Comparison of ENCODE assay signal across 28 cellular contexts in genomic region chr15:67161412-67161811, GRCh38.
DNase-seq lines count a peak whose midpoint lies in the region; ATAC-seq and TF ChIP-seq lines count a peak whose summit lies in the region.
"Had no signal": no experiment of that assay in that cellular context is flagged by ENCODE, and none has a peak within 500 bp of the region (broad histone marks: within the 10 kb centered on the region; RNA-seq: fewer than 3 reads in every experiment).

No MANE protein-coding gene starts in this region.

- no peaks in the 10 kb centered on the region for H3K27me3 ChIP-seq in dorsolateral prefrontal cortex
- H3K27me3 ChIP-seq: ascending aorta, Peyer's patch, SJSA1, stomach, upper lobe of right lung had no signal

- H3K36me3 Mint-ChIP-seq in activated CD4-positive, alpha-beta T cell treated with anti-CD3 and anti-CD28 coated beads, Interleukin-2, amount 10 ng/mL, durations not matched to agents 24 days and 14 days (ENCODE audit: low read depth), result peaks cover 45% of the 10 kb centered on the region
- H3K36me3 Mint-ChIP-seq in activated T-helper 1 cell treated with anti-CD3 and anti-CD28 coated beads, Interleukin-12 subunit alpha, Interleukin-12 subunit beta, Interleukin-2, Interleukin-4 antibody, amounts not matched to agents 30 ng/mL and 10 ng/mL and 1 ng/mL, durations not matched to agents 14 hours and 24 hours and 36 hours (ENCODE audit: low read depth), result peaks cover 37% of the 10 kb centered on the region
- H3K36me3 Mint-ChIP-seq in nephron (ENCODE audit: low read depth), result peaks cover 18% of the 10 kb centered on the region
- H3K36me3 Mint-ChIP-seq in activated CD8-positive, alpha-beta memory T cell treated with anti-CD3 and anti-CD28 coated beads, Interleukin-2, amount 10 ng/mL, durations not matched to agents 7 days and 5 days, result peaks cover 27% of the 10 kb centered on the region
- H3K36me3 Mint-ChIP-seq in stimulated activated effector memory CD8-positive, alpha-beta T cell treated with anti-CD3 and anti-CD28 coated beads, Interleukin-12 subunit alpha, Interleukin-12 subunit beta, amount 100 ng/mL, for 72 hours, result peaks cover 37% of the 10 kb centered on the region

- no peak for TF ChIP-seq CTCF in nephron (IDR thresholded peaks at IDR 0.05; ENCODE audit: unreplicated experiment in 3 of 3)
- no peak for TF ChIP-seq CTCF in dorsolateral prefrontal cortex (IDR thresholded peaks at IDR 0.05 in 54 of 56, conservative IDR thresholded peaks at IDR 0.05 in 2 of 56; ENCODE audit: low read depth in 1 of 56, partially characterized antibody in 56 of 56)

- intact Hi-C loops in activated CD4-positive, alpha-beta T cell treated with anti-CD3 and anti-CD28 coated beads, Interleukin-2, amount 10 ng/mL, durations not matched to agents 24 days and 14 days (cut with micrococcal nuclease), result no loop called here
- intact Hi-C loops in activated T-helper 1 cell treated with anti-CD3 and anti-CD28 coated beads, Interleukin-12 subunit alpha, Interleukin-12 subunit beta, Interleukin-2, Interleukin-4 antibody, amounts not matched to agents 30 ng/mL and 10 ng/mL and 1 ng/mL, durations not matched to agents 14 hours and 24 hours and 36 hours (cut with micrococcal nuclease), result no loop called here
- intact Hi-C loops in dorsolateral prefrontal cortex (cut with DNase I), result no loop called here

- DNase-seq in activated CD4-positive, alpha-beta T cell treated with anti-CD3 and anti-CD28 coated beads, Interleukin-2, amount 10 ng/mL, durations not matched to agents 24 days and 14 days, result no peak
- no peak for DNase-seq in activated CD4-positive, alpha-beta T cell treated with anti-CD3 and anti-CD28 coated beads for 4 hours
- no peak for DNase-seq in activated T-helper 1 cell treated with anti-CD3 and anti-CD28 coated beads, Interleukin-12 subunit alpha, Interleukin-12 subunit beta, Interleukin-2, Interleukin-4 antibody, amounts not matched to agents 30 ng/mL and 10 ng/mL and 1 ng/mL, durations not matched to agents 14 hours and 24 hours and 36 hours (ENCODE audit: low spot score)
- DNase-seq in activated CD8-positive, alpha-beta memory T cell treated with anti-CD3 and anti-CD28 coated beads, Interleukin-2, amount 10 ng/mL, durations not matched to agents 7 days and 5 days, result no peak
- DNase-seq in dorsolateral prefrontal cortex, result no peak
- no peak for DNase-seq in stimulated activated effector memory CD8-positive, alpha-beta T cell treated with anti-CD3 and anti-CD28 coated beads, Interleukin-12 subunit alpha, Interleukin-12 subunit beta, amount 100 ng/mL, for 72 hours (ENCODE audit: low spot score in 2 of 2)
- DNase-seq in SIG-M5 (lab: John Stamatoyannopoulos, UW), result no peak
- DNase-seq: activated naive CD4-positive, alpha-beta T cell treated with anti-CD3 and anti-CD28 coated beads, Interleukin-2, amount 50 U/mL, for 16 hours; activated T-cell treated with anti-CD3 and anti-CD28 coated beads, Interleukin-2, amount 50 U/mL, for 48 hours; DMS53; effector memory CD4-positive, alpha-beta T cell; GF-D8; HFFc6; left colon; NCI-H1417 treated with DMSO at 0.1 percent for 48 hours; stimulated activated CD4-positive, alpha-beta T cell treated with anti-CD3 and anti-CD28 coated beads, Interleukin-2, amount 100 ng/mL, for 48 hours; stomach; T-helper 2 cell; upper lobe of right lung; WERI-Rb-1 had no signal

- no peak for ATAC-seq in activated CD8-positive, alpha-beta memory T cell treated with anti-CD3 and anti-CD28 coated beads, Interleukin-2, amount 10 ng/mL, durations not matched to agents 7 days and 5 days
- no peak for ATAC-seq in stimulated activated effector memory CD8-positive, alpha-beta T cell treated with anti-CD3 and anti-CD28 coated beads, Interleukin-12 subunit alpha, Interleukin-12 subunit beta, amount 100 ng/mL, for 72 hours
- ATAC-seq: upper lobe of right lung had no signal

- no peaks in the 10 kb centered on the region for H3K27me3 Mint-ChIP-seq in activated CD4-positive, alpha-beta T cell treated with anti-CD3 and anti-CD28 coated beads, Interleukin-2, amount 10 ng/mL, durations not matched to agents 24 days and 14 days
- no peaks in the 10 kb centered on the region for H3K27me3 Mint-ChIP-seq in activated T-helper 1 cell treated with anti-CD3 and anti-CD28 coated beads, Interleukin-12 subunit alpha, Interleukin-12 subunit beta, Interleukin-2, Interleukin-4 antibody, amounts not matched to agents 30 ng/mL and 10 ng/mL and 1 ng/mL, durations not matched to agents 14 hours and 24 hours and 36 hours (ENCODE audit: insufficient read depth)
- peaks cover 7% of the 10 kb centered on the region for H3K27me3 Mint-ChIP-seq in nephron (ENCODE audit: low read depth)
- H3K27me3 Mint-ChIP-seq in activated CD8-positive, alpha-beta memory T cell treated with anti-CD3 and anti-CD28 coated beads, Interleukin-2, amount 10 ng/mL, durations not matched to agents 7 days and 5 days, result no peaks in the 10 kb centered on the region

- H3K4me3 ChIP-seq in dorsolateral prefrontal cortex, result no peak overlapping the region
- H3K4me3 ChIP-seq: ascending aorta, Peyer's patch, SJSA1, smooth muscle cell, stomach, upper lobe of right lung had no signal

- H3K4me3 Mint-ChIP-seq in activated CD4-positive, alpha-beta T cell treated with anti-CD3 and anti-CD28 coated beads, Interleukin-2, amount 10 ng/mL, durations not matched to agents 24 days and 14 days, result no peak overlapping the region
- no peak overlapping the region for H3K4me3 Mint-ChIP-seq in activated T-helper 1 cell treated with anti-CD3 and anti-CD28 coated beads, Interleukin-12 subunit alpha, Interleukin-12 subunit beta, Interleukin-2, Interleukin-4 antibody, amounts not matched to agents 30 ng/mL and 10 ng/mL and 1 ng/mL, durations not matched to agents 14 hours and 24 hours and 36 hours
- no peak overlapping the region for H3K4me3 Mint-ChIP-seq in nephron
- H3K4me3 Mint-ChIP-seq in activated CD8-positive, alpha-beta memory T cell treated with anti-CD3 and anti-CD28 coated beads, Interleukin-2, amount 10 ng/mL, durations not matched to agents 7 days and 5 days, result no peak overlapping the region
- H3K4me3 Mint-ChIP-seq in stimulated activated effector memory CD8-positive, alpha-beta T cell treated with anti-CD3 and anti-CD28 coated beads, Interleukin-12 subunit alpha, Interleukin-12 subunit beta, amount 100 ng/mL, for 72 hours, result no peak overlapping the region
- H3K4me3 Mint-ChIP-seq: HFFc6, mesothelial cell of epicardium, neural crest cell had no signal

- no peak overlapping the region for H3K27ac ChIP-seq in dorsolateral prefrontal cortex
- H3K27ac ChIP-seq: ascending aorta, C4-2B, SJSA1, stomach, upper lobe of right lung, WERI-Rb-1 had no signal

- peaks cover 4% of the 10 kb centered on the region for H3K9me3 Mint-ChIP-seq in activated CD4-positive, alpha-beta T cell treated with anti-CD3 and anti-CD28 coated beads, Interleukin-2, amount 10 ng/mL, durations not matched to agents 24 days and 14 days
- no peaks in the 10 kb centered on the region for H3K9me3 Mint-ChIP-seq in activated T-helper 1 cell treated with anti-CD3 and anti-CD28 coated beads, Interleukin-12 subunit alpha, Interleukin-12 subunit beta, Interleukin-2, Interleukin-4 antibody, amounts not matched to agents 30 ng/mL and 10 ng/mL and 1 ng/mL, durations not matched to agents 14 hours and 24 hours and 36 hours
- no peaks in the 10 kb centered on the region for H3K9me3 Mint-ChIP-seq in nephron
- H3K9me3 Mint-ChIP-seq in activated CD8-positive, alpha-beta memory T cell treated with anti-CD3 and anti-CD28 coated beads, Interleukin-2, amount 10 ng/mL, durations not matched to agents 7 days and 5 days (ENCODE audit: low read depth), result no peaks in the 10 kb centered on the region
- H3K9me3 Mint-ChIP-seq in stimulated activated effector memory CD8-positive, alpha-beta T cell treated with anti-CD3 and anti-CD28 coated beads, Interleukin-12 subunit alpha, Interleukin-12 subunit beta, amount 100 ng/mL, for 72 hours, result no peaks in the 10 kb centered on the region
- H3K9me3 Mint-ChIP-seq: HFFc6, neural crest cell had no signal

- H3K27ac Mint-ChIP-seq in activated CD4-positive, alpha-beta T cell treated with anti-CD3 and anti-CD28 coated beads, Interleukin-2, amount 10 ng/mL, durations not matched to agents 24 days and 14 days, result peak overlapping the region; percentile 49
- H3K27ac Mint-ChIP-seq in activated T-helper 1 cell treated with anti-CD3 and anti-CD28 coated beads, Interleukin-12 subunit alpha, Interleukin-12 subunit beta, Interleukin-2, Interleukin-4 antibody, amounts not matched to agents 30 ng/mL and 10 ng/mL and 1 ng/mL, durations not matched to agents 14 hours and 24 hours and 36 hours, result peak overlapping the region; percentile 23
- H3K27ac Mint-ChIP-seq in nephron, result peak overlapping the region in 2 of 3 experiments; percentile 21 to 62
- H3K27ac Mint-ChIP-seq in activated CD8-positive, alpha-beta memory T cell treated with anti-CD3 and anti-CD28 coated beads, Interleukin-2, amount 10 ng/mL, durations not matched to agents 7 days and 5 days, result no peak overlapping the region
- H3K27ac Mint-ChIP-seq in stimulated activated effector memory CD8-positive, alpha-beta T cell treated with anti-CD3 and anti-CD28 coated beads, Interleukin-12 subunit alpha, Interleukin-12 subunit beta, amount 100 ng/mL, for 72 hours, result no peak overlapping the region
- H3K27ac Mint-ChIP-seq: mesothelial cell of epicardium had no signal

- CTCF ChIA-PET in activated CD8-positive, alpha-beta memory T cell treated with anti-CD3 and anti-CD28 coated beads, Interleukin-2, amount 10 ng/mL, durations not matched to agents 7 days and 5 days (lab: Charles Lee), result no interaction called here

- peaks cover 32% of the 10 kb centered on the region for H3K4me1 Mint-ChIP-seq in activated CD4-positive, alpha-beta T cell treated with anti-CD3 and anti-CD28 coated beads, Interleukin-2, amount 10 ng/mL, durations not matched to agents 24 days and 14 days
- peaks cover 49% of the 10 kb centered on the region for H3K4me1 Mint-ChIP-seq in activated T-helper 1 cell treated with anti-CD3 and anti-CD28 coated beads, Interleukin-12 subunit alpha, Interleukin-12 subunit beta, Interleukin-2, Interleukin-4 antibody, amounts not matched to agents 30 ng/mL and 10 ng/mL and 1 ng/mL, durations not matched to agents 14 hours and 24 hours and 36 hours (ENCODE audit: low read depth)
- peaks cover 58% of the 10 kb centered on the region for H3K4me1 Mint-ChIP-seq in nephron
- H3K4me1 Mint-ChIP-seq in activated CD8-positive, alpha-beta memory T cell treated with anti-CD3 and anti-CD28 coated beads, Interleukin-2, amount 10 ng/mL, durations not matched to agents 7 days and 5 days, result peaks cover 21% of the 10 kb centered on the region
- peaks cover 49% of the 10 kb centered on the region for H3K4me1 Mint-ChIP-seq in stimulated activated effector memory CD8-positive, alpha-beta T cell treated with anti-CD3 and anti-CD28 coated beads, Interleukin-12 subunit alpha, Interleukin-12 subunit beta, amount 100 ng/mL, for 72 hours

Comparison
In these comparisons a context has a peak if more than half of its experiments do, and no peak if none do; other contexts are left out.
1. H3K27ac Mint-ChIP-seq: peak in activated CD4-positive, alpha-beta T cell treated with anti-CD3 and anti-CD28 coated beads, Interleukin-2, amount 10 ng/mL, durations not matched to agents 24 days and 14 days (single experiment), activated T-helper 1 cell treated with anti-CD3 and anti-CD28 coated beads, Interleukin-12 subunit alpha, Interleukin-12 subunit beta, Interleukin-2, Interleukin-4 antibody, amounts not matched to agents 30 ng/mL and 10 ng/mL and 1 ng/mL, durations not matched to agents 14 hours and 24 hours and 36 hours (single experiment) and nephron (2 of 3); none in activated CD8-positive, alpha-beta memory T cell treated with anti-CD3 and anti-CD28 coated beads, Interleukin-2, amount 10 ng/mL, durations not matched to agents 7 days and 5 days (single experiment) and stimulated activated effector memory CD8-positive, alpha-beta T cell treated with anti-CD3 and anti-CD28 coated beads, Interleukin-12 subunit alpha, Interleukin-12 subunit beta, amount 100 ng/mL, for 72 hours (single experiment).